1 cellular context compared by ENCODE assay signal in genomic region chr7:101321491-101322401, GRCh38.
TF ChIP-seq lines count a peak whose summit lies in the region.

Gene IFT22, minus strand, starts transcription at chr7:101321812. Its CDS starts 103 bp downstream, at chr7:101321709.

TF ChIP-seq in H1, 55 proteins besides CTCF, POLR2A, EP300 and RAD21 (continued from another document):
- no peak for TF ChIP-seq SP2 (IDR thresholded peaks at IDR 0.05; ENCODE audit: low read length)
- no peak for TF ChIP-seq KDM5A (IDR thresholded peaks at IDR 0.05; ENCODE audit: low read length)
- TF ChIP-seq TEAD4 (IDR thresholded peaks at IDR 0.05; ENCODE audit: low read depth, low read length) = no peak
- no peak for TF ChIP-seq ZNF274 (IDR thresholded peaks at IDR 0.05; ENCODE audit: borderline replicate concordance, extremely low read depth, low read length)
- peak; percentile 69 for TF ChIP-seq KDM4A (IDR thresholded peaks at IDR 0.05; ENCODE audit: low read depth, low read length, severe bottlenecking)
- TF ChIP-seq SUZ12 (IDR thresholded peaks at IDR 0.05; ENCODE audit: low read length) = no peak
- no peak for TF ChIP-seq GABPA (IDR thresholded peaks at IDR 0.05; ENCODE audit: borderline replicate concordance, insufficient read depth, low read length)
- TF ChIP-seq JUN (IDR thresholded peaks at IDR 0.05; ENCODE audit: low read depth, low read length) = no peak
- no peak for TF ChIP-seq SRF (IDR thresholded peaks at IDR 0.05; ENCODE audit: low read depth, low read length)
- TF ChIP-seq GTF2F1 (IDR thresholded peaks at IDR 0.05; ENCODE audit: borderline replicate concordance, low read depth, low read length) = no peak
- no peak for TF ChIP-seq BACH1 (IDR thresholded peaks at IDR 0.05; ENCODE audit: low read length)
- TF ChIP-seq NANOG (IDR thresholded peaks at IDR 0.05; ENCODE audit: insufficient read depth, low read depth, low read length, poor library complexity, severe bottlenecking) = no peak
- no peak for TF ChIP-seq RFX5 (IDR thresholded peaks at IDR 0.05; ENCODE audit: borderline replicate concordance, low read depth, low read length)
- TF ChIP-seq CEBPB (IDR thresholded peaks at IDR 0.05; ENCODE audit: low read depth, low read length) = no peak
- peak; percentile 76 for TF ChIP-seq TAF1 (IDR thresholded peaks at IDR 0.05; ENCODE audit: low read depth, low read length)
- no peak for TF ChIP-seq ATF2 (IDR thresholded peaks at IDR 0.05; ENCODE audit: low read length)
- TF ChIP-seq BCL11A (IDR thresholded peaks at IDR 0.05; ENCODE audit: low read depth in 2 of 2, low read length in 2 of 2) = no peak
- TF ChIP-seq SP4 (IDR thresholded peaks at IDR 0.05; ENCODE audit: low read length) = no peak
- TF ChIP-seq TBP (IDR thresholded peaks at IDR 0.05; ENCODE audit: low read depth, low read length) = 0 out of 2 replicates have a peak, but pooled peaks have one; percentile 54
- TF ChIP-seq CBX8 (IDR thresholded peaks at IDR 0.05; ENCODE audit: borderline replicate concordance, low read depth, low read length) = no peak
- TF ChIP-seq CHD1 (IDR thresholded peaks at IDR 0.05; ENCODE audit: low read depth, low read length) = no peak
- no peak for TF ChIP-seq EZH2 (IDR thresholded peaks at IDR 0.05; ENCODE audit: low read depth, low read length, severe bottlenecking)
- no peak for TF ChIP-seq BRCA1 (IDR thresholded peaks at IDR 0.05; ENCODE audit: low read depth, low read length)
- no peak for TF ChIP-seq CHD7 (IDR thresholded peaks at IDR 0.05; ENCODE audit: insufficient replicate concordance, low read length)
- TF ChIP-seq JUND (IDR thresholded peaks at IDR 0.05; ENCODE audit: low read length) = no peak
- peak; percentile 73 to 91; a peak in 1 of 4 replicates for TF ChIP-seq SIN3A (conservative IDR thresholded peaks at IDR 0.05 in 1 of 2, IDR thresholded peaks at IDR 0.05 in 1 of 2; ENCODE audit: low read depth in 1 of 2, low read length in 2 of 2)
- TF ChIP-seq HDAC2 (IDR thresholded peaks at IDR 0.05; ENCODE audit: borderline replicate concordance in 1 of 2, low read depth in 2 of 2, low read length in 2 of 2) = peak; percentile 35 to 91; a peak in 2 of 4 replicates
- no peak for TF ChIP-seq RNF2 (IDR thresholded peaks at IDR 0.05; ENCODE audit: borderline replicate concordance, low read depth, low read length, missing control alignments, poor library complexity, severe bottlenecking)
- no peak for TF ChIP-seq MAX (IDR thresholded peaks at IDR 0.05)
- TF ChIP-seq PHF8 (conservative IDR thresholded peaks at IDR 0.05; ENCODE audit: low read depth, low read length) = peak; percentile 80
- TF ChIP-seq ATF3 (IDR thresholded peaks at IDR 0.05; ENCODE audit: insufficient read depth, low read depth, low read length) = no peak
- peak; percentile 38 for TF ChIP-seq ASH2L (IDR thresholded peaks at IDR 0.05; ENCODE audit: low read length)
- no peak for TF ChIP-seq NRF1 (IDR thresholded peaks at IDR 0.05; ENCODE audit: low read depth, low read length)
- TF ChIP-seq SIRT6 (IDR thresholded peaks at IDR 0.05; ENCODE audit: low read length) = no peak
- no peak for TF ChIP-seq SP1 (IDR thresholded peaks at IDR 0.05; ENCODE audit: low read depth, low read length)
